1 cellular context compared by ENCODE assay signal in the genomic region with DNA sequence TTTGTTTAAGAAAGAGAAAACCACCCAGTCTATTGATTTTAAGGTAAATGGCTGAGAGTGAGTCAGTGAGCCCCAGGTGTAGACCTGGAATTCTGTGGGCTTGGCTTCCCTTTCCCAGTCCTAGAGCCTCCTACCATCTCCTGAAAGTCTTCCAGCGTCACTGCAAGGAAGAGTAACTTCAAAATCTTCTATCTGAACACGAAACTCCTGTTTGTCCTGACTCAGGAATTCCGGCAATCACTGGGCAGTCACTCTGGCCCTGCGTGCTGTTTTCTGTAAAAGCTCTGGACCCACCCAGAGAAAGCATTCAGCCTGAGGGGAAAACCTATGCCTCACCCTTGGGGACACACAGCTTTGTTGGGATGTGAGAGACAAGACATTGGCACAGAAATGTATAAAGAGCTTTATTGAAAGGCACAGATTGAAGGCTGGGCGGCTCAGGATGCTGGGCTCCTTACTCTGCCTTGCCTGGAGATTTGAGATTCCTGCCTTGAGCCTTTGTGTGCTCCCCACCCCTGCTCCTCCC.
TF ChIP-seq lines count a peak whose summit lies in the region.

No MANE protein-coding gene starts in this region.

TF ChIP-seq in HCT116, 20 proteins besides CTCF, POLR2A, EP300 and RAD21:
- TF ChIP-seq SP1 (IDR thresholded peaks at IDR 0.05; ENCODE audit: low read depth) (peak; percentile 48; the same call in 1 of the 2 replicates), ZNF274 (IDR thresholded peaks at IDR 0.05; ENCODE audit: low read depth, low read length) (no peak), JUND (IDR thresholded peaks at IDR 0.05) (peak; percentile 24; the same call in 1 of the 2 replicates)
